In the genomic region with DNA sequence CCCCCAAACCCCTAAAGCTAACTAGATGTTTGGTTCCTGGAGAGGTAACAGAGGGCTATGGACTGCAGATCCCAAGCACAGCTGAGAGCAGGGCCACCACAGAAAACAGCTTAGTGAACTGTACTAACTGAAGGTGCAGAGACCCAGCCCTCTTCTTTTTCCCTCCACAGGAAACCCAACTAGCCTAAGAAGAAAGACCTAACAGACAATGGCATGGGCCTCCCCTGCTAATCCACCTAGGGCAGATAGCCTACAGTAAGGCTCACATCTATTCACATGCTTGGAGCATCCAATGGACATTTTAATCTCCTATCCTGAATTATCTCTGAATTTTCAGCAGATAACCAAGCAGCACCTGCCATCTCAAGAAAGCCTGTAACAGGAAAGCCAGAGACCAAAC, we compare ENCODE assay signal across 27 cellular contexts. TPM values are rescaled to one million over a fixed set of nuclear protein-coding genes. Genes with fewer than 3 reads are reported as not detected.
DNase-seq lines count a peak whose midpoint lies in the region; ATAC-seq and TF ChIP-seq lines count a peak whose summit lies in the region.
"Had no signal": no experiment of that assay in that cellular context is flagged by ENCODE, and none has a peak within 500 bp of the region (broad histone marks: within the 10 kb centered on the region; RNA-seq: fewer than 3 reads in every experiment).

No MANE protein-coding gene starts in this region.

- H3K27ac ChIP-seq in CD8-positive, alpha-beta T cell (ENCODE audit: low read depth, low read length), result no peak overlapping the region
- H3K27ac ChIP-seq in DND-41 (ENCODE audit: low read length) (no peak overlapping the region), RWPE2 (ENCODE audit: poor library complexity, severe bottlenecking) (no peak overlapping the region), mesendoderm (ENCODE audit: low read depth, low read length) (no peak overlapping the region)
- H3K27ac ChIP-seq: A549; BLaER1 treated with 17β-estradiol and CSF1 and Interleukin-3, amounts not matched to agents 10 nM and 100 nM; HL-60; RWPE1 had no signal

- H3K4me1 Mint-ChIP-seq in CD8-positive, alpha-beta T cell (ENCODE audit: low read depth), result peaks cover 20% of the 10 kb centered on the region

- intact Hi-C loops in CD8-positive, alpha-beta T cell (cut with DNase I, micrococcal nuclease), result no loop called here

- H3K79me2 ChIP-seq in DND-41 (ENCODE audit: insufficient read depth, low read length), result no peaks in the 10 kb centered on the region
- H3K79me2 ChIP-seq in mesendoderm (ENCODE audit: control insufficient read depth, insufficient read depth, low read length), result no peaks in the 10 kb centered on the region

- no peaks in the 10 kb centered on the region for H3K27me3 ChIP-seq in CD8-positive, alpha-beta T cell (ENCODE audit: insufficient read depth, low read length)
- no peaks in the 10 kb centered on the region for H3K27me3 ChIP-seq in DND-41 (ENCODE audit: insufficient read depth, low read length, poor library complexity)
- no peaks in the 10 kb centered on the region for H3K27me3 ChIP-seq in RWPE2 (ENCODE audit: insufficient read depth, poor library complexity, severe bottlenecking)
- no peaks in the 10 kb centered on the region for H3K27me3 ChIP-seq in mesendoderm (ENCODE audit: insufficient read depth, low read length, poor library complexity)
- H3K27me3 ChIP-seq: BLaER1 treated with 17β-estradiol and CSF1 and Interleukin-3, amounts not matched to agents 10 nM and 100 nM had no signal

- H2AK5ac ChIP-seq in mesendoderm (ENCODE audit: low read length), result no peak overlapping the region

- no peak overlapping the region for H3K56ac ChIP-seq in mesendoderm (ENCODE audit: low read length)

- no peak for ATAC-seq in CD8-positive, alpha-beta T cell
- ATAC-seq in DND-41 (ENCODE audit: insufficient read depth, low read depth), result peak; percentile 51; the same call in 2 of the 3 replicates
- peak; percentile 33; the same call in 1 of the 3 replicates for ATAC-seq in RWPE2 (ENCODE audit: low read depth)
- ATAC-seq in GM19455 (IDR thresholded peaks at IDR 0.05; ENCODE audit: unreplicated experiment), result no peak
- no peak for ATAC-seq in GM18502 (IDR thresholded peaks at IDR 0.05; ENCODE audit: poor library complexity, unreplicated experiment)
- ATAC-seq: A549, HCT116, HepG2, K562, Panc1 had no signal

- CTCF ChIA-PET in CD8-positive, alpha-beta T cell (lab: Charles Lee), result no interaction called here

- H3K27me3 Mint-ChIP-seq in CD8-positive, alpha-beta T cell (ENCODE audit: low read depth), result no peaks in the 10 kb centered on the region
- H3K27me3 Mint-ChIP-seq: CD4-positive, alpha-beta T cell had no signal

- H3K4me2 ChIP-seq in DND-41 (ENCODE audit: insufficient read depth, low read length) (no peak overlapping the region), mesendoderm (ENCODE audit: low read length) (no peak overlapping the region)
- H3K4me2 ChIP-seq: A549; BLaER1 treated with 17β-estradiol and CSF1 and Interleukin-3, amounts not matched to agents 10 nM and 100 nM had no signal

- no peak overlapping the region for H3K4ac ChIP-seq in mesendoderm (ENCODE audit: low read depth, low read length)

- no peak overlapping the region for H2BK15ac ChIP-seq in mesendoderm (replicated peaks; ENCODE audit: low read depth)

- no peak overlapping the region for H3K4me3 ChIP-seq in CD8-positive, alpha-beta T cell (ENCODE audit: low read depth, low read length)
- H3K4me3 ChIP-seq in DND-41 (ENCODE audit: low read depth in 1 of 2, low read length in 2 of 2), result no peak overlapping the region
- no peak overlapping the region for H3K4me3 ChIP-seq in RWPE2 (ENCODE audit: severe bottlenecking)
- H3K4me3 ChIP-seq in mesendoderm (ENCODE audit: low read length), result no peak overlapping the region
- H3K4me3 ChIP-seq: A549; BLaER1 treated with 17β-estradiol and CSF1 and Interleukin-3, amounts not matched to agents 10 nM and 100 nM; K562 had no signal

- H3K23ac ChIP-seq in mesendoderm (ENCODE audit: low read length), result no peak overlapping the region

- POLR2A ChIA-PET in CD8-positive, alpha-beta T cell (lab: Charles Lee), result interaction anchor here (1.6 kb wide), 1 partner anchor 9 kb away, joined by 4 read pairs; the partner anchor contains the start of gene FECH

- H3K4me3 Mint-ChIP-seq in CD8-positive, alpha-beta T cell, result no peak overlapping the region
- H3K4me3 Mint-ChIP-seq: CD4-positive, alpha-beta T cell had no signal

- peaks cover 3% of the 10 kb centered on the region for H3K9me3 Mint-ChIP-seq in CD8-positive, alpha-beta T cell

- no peak overlapping the region for H4K5ac ChIP-seq in mesendoderm (ENCODE audit: low read length)

- no peak for DNase-seq in CD8-positive, alpha-beta T cell
- DNase-seq in DND-41 (no peak), RWPE2 (ENCODE audit: low spot score) (no peak), mesendoderm (peak; percentile 68), NCI-H128 (lab: John Stamatoyannopoulos, UW; ENCODE audit: unreplicated experiment) (no peak)
- DNase-seq: AML-193; CD4-positive, alpha-beta T cell; COR-L47; DMS79 treated with DMSO at 0.1 percent for 48 hours; Kasumi-1; NCI-H1105; NCI-H146; NCI-H1930; NCI-H446; NCI-H524 treated with DMSO at 0.1 percent for 48 hours; SHP77 treated with DMSO at 0.1 percent for 48 hours; T-helper 1 cell had no signal

- no peak for TF ChIP-seq CTCF in CD8-positive, alpha-beta T cell (IDR thresholded peaks at IDR 0.05)
- no peak for TF ChIP-seq CTCF in DND-41 (IDR thresholded peaks at IDR 0.05; ENCODE audit: borderline replicate concordance, extremely low read depth, low read length, poor library complexity, severe bottlenecking)
- TF ChIP-seq CTCF in RWPE2 (IDR thresholded peaks at IDR 0.05; ENCODE audit: poor library complexity, severe bottlenecking), result no peak

- no peaks in the 10 kb centered on the region for H3K9me3 ChIP-seq in CD8-positive, alpha-beta T cell (ENCODE audit: low read length)
- H3K9me3 ChIP-seq in DND-41 (ENCODE audit: insufficient read depth, low read length, severe bottlenecking), result no peaks in the 10 kb centered on the region
- H3K9me3 ChIP-seq in RWPE2 (ENCODE audit: severe bottlenecking), result peaks cover 4% of the 10 kb centered on the region
- H3K9me3 ChIP-seq: A549 had no signal

- H3K9ac ChIP-seq in DND-41 (ENCODE audit: low read depth, low read length), result no peak overlapping the region
- H3K9ac ChIP-seq in mesendoderm (ENCODE audit: low read length), result no peak overlapping the region
- H3K9ac ChIP-seq: BLaER1 treated with 17β-estradiol and CSF1 and Interleukin-3, amounts not matched to agents 10 nM and 100 nM had no signal

- no peak overlapping the region for H3K18ac ChIP-seq in mesendoderm (ENCODE audit: low read length)

- H3K79me1 ChIP-seq in mesendoderm (ENCODE audit: low read length), result no peaks in the 10 kb centered on the region

- H2AFZ ChIP-seq in DND-41 (ENCODE audit: low read depth, low read length), result no peak overlapping the region

- H2BK120ac ChIP-seq in mesendoderm (ENCODE audit: low read depth, low read length), result no peak overlapping the region

- H3K27ac Mint-ChIP-seq in CD8-positive, alpha-beta T cell, result peak overlapping the region; percentile 10
- H3K27ac Mint-ChIP-seq: CD4-positive, alpha-beta T cell had no signal

- H4K8ac ChIP-seq in mesendoderm (ENCODE audit: low read depth, low read length), result no peak overlapping the region

- H3K4me1 ChIP-seq in CD8-positive, alpha-beta T cell (ENCODE audit: insufficient read depth, low read length), result peaks cover 7% of the 10 kb centered on the region
- H3K4me1 ChIP-seq in DND-41 (ENCODE audit: insufficient read depth, low read length) (no peaks in the 10 kb centered on the region), RWPE2 (ENCODE audit: insufficient read depth, poor library complexity, severe bottlenecking) (no peaks in the 10 kb centered on the region), mesendoderm (ENCODE audit: control insufficient read depth, low read depth, low read length) (no peaks in the 10 kb centered on the region)
- H3K4me1 ChIP-seq: A549 had no signal

- no peaks in the 10 kb centered on the region for H4K20me1 ChIP-seq in DND-41 (ENCODE audit: insufficient read depth, low read length)

- peaks cover 3% of the 10 kb centered on the region for H3K36me3 ChIP-seq in CD8-positive, alpha-beta T cell (ENCODE audit: insufficient read depth, low read length)
- peaks cover 26% of the 10 kb centered on the region for H3K36me3 ChIP-seq in DND-41 (ENCODE audit: insufficient read depth, low read length)
- H3K36me3 ChIP-seq in RWPE2 (ENCODE audit: low read depth), result peaks cover 10% of the 10 kb centered on the region
- H3K36me3 ChIP-seq in mesendoderm (ENCODE audit: control insufficient read depth, insufficient read depth, low read length), result peaks cover 2% of the 10 kb centered on the region

- H3K36me3 Mint-ChIP-seq in CD8-positive, alpha-beta T cell, result peaks cover 21% of the 10 kb centered on the region

- H2BK5ac ChIP-seq in mesendoderm (ENCODE audit: low read length), result no peak overlapping the region

RNA-seq across cellular contexts. Expression of gene FECH, which starts 8.8 kb away (rescaled TPM):
- 10 to 100 TPM; 10.6 to 11.3 TPM for total RNA-seq in CD8-positive, alpha-beta T cell
- 27.2 TPM for polyA plus RNA-seq in mesendoderm (2013, experiment 1 of 2)
- polyA plus RNA-seq in mesendoderm (2013, experiment 2 of 2), result 26.7 TPM

RNA-seq across cellular contexts. Expression of gene NARS1, which starts 26.3 kb away (rescaled TPM):
- 100 to 1,000 TPM in 1 of 2 experiments, 10 to 100 TPM in 1; 99.6 to 107 TPM for total RNA-seq in CD8-positive, alpha-beta T cell
- 162 TPM for polyA plus RNA-seq in mesendoderm (2013, experiment 1 of 2)
- polyA plus RNA-seq in mesendoderm (2013, experiment 2 of 2), result 150 TPM

Comparison
In these comparisons a context has a peak if more than half of its experiments do, and no peak if none do; other contexts are left out.
1. ATAC-seq: peak in DND-41 (single experiment) and RWPE2 (single experiment); none in CD8-positive, alpha-beta T cell (single experiment), GM19455 (single experiment) and GM18502 (single experiment).